9 cellular contexts compared by ENCODE assay signal in genomic region chr12:104790296-104791125, GRCh38.
A peak's percentile ranks its signal among the peaks of the same experiment; 100 is the strongest.
DNase-seq lines count a peak whose midpoint lies in the region; ATAC-seq and TF ChIP-seq lines count a peak whose summit lies in the region.
"Had no signal": no experiment of that assay in that cellular context is flagged by ENCODE, and none has a peak within 500 bp of the region (broad histone marks: within the 10 kb centered on the region; RNA-seq: fewer than 3 reads in every experiment).

No MANE protein-coding gene starts in this region.

- peaks cover 2% of the 10 kb centered on the region for H3K4me1 Mint-ChIP-seq in activated naive CD8-positive, alpha-beta T cell treated with anti-CD3 and anti-CD28 coated beads, Interleukin-2, amount 50 U/mL, for 24 hours

- CTCF ChIA-PET in PC-3 (lab: Charles Lee): no interaction called here

- no peaks in the 10 kb centered on the region for H3K36me3 ChIP-seq in PC-3 (ENCODE audit: low read depth, low read length)

- no TSS peak for BruUV-seq in PC-3 (replicated peaks; lab: Mats Ljungman, UMichigan)

- peak; percentile 36 for TF ChIP-seq CTCF in GM13977 (IDR thresholded peaks at IDR 0.05; ENCODE audit: extremely low read depth, insufficient read depth, missing control alignments)
- peak; percentile 77 for TF ChIP-seq CTCF in PC-3 (conservative IDR thresholded peaks at IDR 0.05; ENCODE audit: low read depth, low read length)

- no peak overlapping the region for H3K9ac ChIP-seq in PC-3 (ENCODE audit: low read length)

- in situ Hi-C loops in GM13977 (cut with MboI; ENCODE audit: low pct_unique_long_range_greater_than_20kb, low sequenced_read_pairs, unreplicated experiment): no loop called here

- DNase-seq in GM13977 (ENCODE audit: low spot score) (peak; percentile 7), PC-3 (peak; percentile 31), iPS DF 4.7 (ENCODE audit: extremely low read depth, low spot score) (peak; percentile 36), NCI-H1092 (lab: John Stamatoyannopoulos, UW) (no peak), NCI-H146 (lab: John Stamatoyannopoulos, UW) (no peak)
- DNase-seq in activated naive CD8-positive, alpha-beta T cell treated with anti-CD3 and anti-CD28 coated beads, Interleukin-2, amount 50 U/mL, for 24 hours: peak; percentile 61
- DNase-seq in stimulated activated CD4-positive, alpha-beta T cell treated with anti-CD3 and anti-CD28 coated beads, Interleukin-2, amount 100 ng/mL, for 24 hours: peak; percentile 54 to 67

- no peak overlapping the region for H3K4me3 ChIP-seq in PC-3 (ENCODE audit: low read length)

- peaks cover 13% of the 10 kb centered on the region for H3K4me1 ChIP-seq in PC-3 (ENCODE audit: insufficient read depth, low read length)

- no peak for ATAC-seq in PC-3
- no peak for ATAC-seq in activated naive CD8-positive, alpha-beta T cell treated with anti-CD3 and anti-CD28 coated beads, Interleukin-2, amount 50 U/mL, for 24 hours
- no peak for ATAC-seq in GM21423 (IDR thresholded peaks at IDR 0.05; ENCODE audit: unreplicated experiment)

- no peak overlapping the region for H3K4me2 ChIP-seq in PC-3 (ENCODE audit: low read length)

- H3K27ac ChIP-seq in PC-3 (ENCODE audit: low read length): no peak overlapping the region

- H3K27me3 ChIP-seq in PC-3 (ENCODE audit: low read length): no peaks in the 10 kb centered on the region

- H3K9me3 Mint-ChIP-seq in activated naive CD8-positive, alpha-beta T cell treated with anti-CD3 and anti-CD28 coated beads, Interleukin-2, amount 50 U/mL, for 24 hours: no peaks in the 10 kb centered on the region

- no peaks in the 10 kb centered on the region for H3K36me3 Mint-ChIP-seq in activated naive CD8-positive, alpha-beta T cell treated with anti-CD3 and anti-CD28 coated beads, Interleukin-2, amount 50 U/mL, for 24 hours (ENCODE audit: low read depth)
- H3K36me3 Mint-ChIP-seq: activated naive CD8-positive, alpha-beta T cell had no signal

- no peak overlapping the region for H3K27ac Mint-ChIP-seq in activated naive CD8-positive, alpha-beta T cell treated with anti-CD3 and anti-CD28 coated beads, Interleukin-2, amount 50 U/mL, for 24 hours
- H3K27ac Mint-ChIP-seq: activated naive CD8-positive, alpha-beta T cell had no signal

- H3F3A ChIP-seq in PC-3 (ENCODE audit: low read length, unreplicated experiment): no peaks in the 10 kb centered on the region

- no peaks in the 10 kb centered on the region for H3K27me3 Mint-ChIP-seq in activated naive CD8-positive, alpha-beta T cell treated with anti-CD3 and anti-CD28 coated beads, Interleukin-2, amount 50 U/mL, for 24 hours
- H3K27me3 Mint-ChIP-seq: activated naive CD8-positive, alpha-beta T cell had no signal

- H3K79me2 ChIP-seq in PC-3 (ENCODE audit: low read length): no peaks in the 10 kb centered on the region

- intact Hi-C loops in PC-3 (cut with micrococcal nuclease): loop anchor here (10.0 kb wide), 1 partner anchor 336 kb away; the partner anchor contains the start of gene CHST11

- no peaks in the 10 kb centered on the region for H3K9me2 ChIP-seq in PC-3 (replicated peaks; ENCODE audit: low read length)

- H4K20me1 ChIP-seq in PC-3 (ENCODE audit: low read length): no peaks in the 10 kb centered on the region

- H3K9me3 ChIP-seq in PC-3 (ENCODE audit: low read length): no peaks in the 10 kb centered on the region

- POLR2A ChIA-PET in PC-3 (lab: Charles Lee; ENCODE audit: unreplicated experiment): no interaction called here

- no peak overlapping the region for H2AFZ ChIP-seq in PC-3 (ENCODE audit: low read length)

- no peak overlapping the region for H3K4me3 Mint-ChIP-seq in activated naive CD8-positive, alpha-beta T cell treated with anti-CD3 and anti-CD28 coated beads, Interleukin-2, amount 50 U/mL, for 24 hours
- H3K4me3 Mint-ChIP-seq: activated naive CD8-positive, alpha-beta T cell had no signal

Comparison
In these comparisons a context has a peak if more than half of its experiments do, and no peak if none do; other contexts are left out.
1. DNase-seq: peak in GM13977 (single experiment), PC-3 (single experiment), activated naive CD8-positive, alpha-beta T cell treated with anti-CD3 and anti-CD28 coated beads, Interleukin-2, amount 50 U/mL, for 24 hours (single experiment), iPS DF 4.7 (single experiment) and stimulated activated CD4-positive, alpha-beta T cell treated with anti-CD3 and anti-CD28 coated beads, Interleukin-2, amount 100 ng/mL, for 24 hours (2 of 2); none in NCI-H1092 (single experiment) and NCI-H146 (single experiment).